Comparison of ENCODE assay signal across 25 cellular contexts in the genomic region with DNA sequence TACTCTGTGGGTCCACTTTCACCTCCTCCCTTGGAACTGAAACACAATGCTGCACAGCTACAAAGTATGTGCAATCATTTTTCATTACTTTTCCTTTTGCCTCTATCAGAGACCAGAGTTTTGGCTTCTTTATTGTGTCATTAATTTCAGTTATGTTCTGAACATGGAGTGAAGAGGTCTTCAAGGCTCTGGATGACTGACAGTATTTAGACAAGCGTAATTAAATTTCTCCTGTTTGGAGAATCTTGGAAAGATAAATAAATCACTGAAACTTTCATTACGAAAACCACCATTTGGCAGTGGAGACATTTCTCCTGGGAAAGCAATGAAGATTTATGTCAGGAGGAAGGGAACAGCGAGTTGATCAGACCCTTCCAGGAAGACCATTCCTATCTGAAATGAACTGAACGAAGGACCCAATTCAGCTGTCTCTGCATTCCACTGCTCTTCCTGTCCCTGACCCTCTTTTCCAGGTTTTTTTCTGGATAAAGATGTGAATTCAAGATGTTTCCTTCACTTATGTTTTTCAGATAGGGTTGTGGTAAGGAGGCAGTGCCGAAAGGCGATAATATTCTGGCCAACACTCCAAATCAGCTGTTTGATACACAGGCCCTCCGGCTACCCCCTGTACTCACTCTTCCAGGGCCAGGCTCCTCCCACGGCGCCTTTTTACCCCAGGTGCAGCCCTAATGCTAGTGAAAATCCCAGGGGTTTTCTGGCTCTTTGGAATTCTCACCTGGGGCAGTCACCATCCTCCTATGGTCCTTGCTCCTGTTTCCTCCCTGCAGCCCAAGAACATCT.
"Had no signal": no experiment of that assay in that cellular context is flagged by ENCODE, and none has a peak within 500 bp of the region (broad histone marks: within the 10 kb centered on the region; RNA-seq: fewer than 3 reads in every experiment).

No MANE protein-coding gene starts in this region.

- H3K4me1 ChIP-seq: ascending aorta had no signal

- H3K36me3 ChIP-seq: ascending aorta, neural progenitor cell, thyroid gland had no signal

- H3K4me3 ChIP-seq: ascending aorta, lung, neural progenitor cell, thyroid gland had no signal

- H3K27me3 ChIP-seq: ascending aorta, neural progenitor cell, thyroid gland had no signal

- FAIRE-seq: colon had no signal

- ATAC-seq: activated CD4-positive, alpha-beta T cell treated with anti-CD3 and anti-CD28 coated beads for 36 hours; activated naive CD4-positive, alpha-beta T cell treated with anti-CD3 and anti-CD28 coated beads, Interleukin-2, amount 50 U/mL, for 72 hours; activated T-helper 17 cell treated with anti-CD3 and anti-CD28 coated beads, Interleukin-2, amount 50 U/mL, for 72 hours; esophagus mucosa; naive thymus-derived CD4-positive, alpha-beta T cell had no signal

- DNase-seq: activated B cell treated with CpG ODN at 0.5 μM for 24 hours; activated CD4-positive, alpha-beta T cell treated with anti-CD3 and anti-CD28 coated beads for 36 hours; activated CD4-positive, alpha-beta T cell treated with anti-CD3 and anti-CD28 coated beads, Interleukin-2, amount 50 U/mL, for 4 hours; activated CD8-positive, alpha-beta memory T cell treated with anti-CD3 and anti-CD28 coated beads for 24 hours; activated CD8-positive, alpha-beta memory T cell treated with anti-CD3 and anti-CD28 coated beads, Interleukin-2, amount 50 U/mL, for 4 hours; activated T-cell treated with anti-CD3 and anti-CD28 coated beads, Interleukin-2, amount 50 U/mL, for 24 hours; effector memory CD4-positive, alpha-beta T cell; foreskin melanocyte; head of caudate nucleus; islet precursor cell; left cardiac atrium; naive thymus-derived CD4-positive, alpha-beta T cell; retina; stimulated activated CD4-positive, alpha-beta T cell treated with anti-CD3 and anti-CD28 coated beads, Interleukin-1b, Interleukin-23, amount 100 ng/mL, for 48 hours; substantia nigra; T-helper 1 cell; T1000; thyroid gland had no signal

- H3K9me3 ChIP-seq: thyroid gland had no signal

- H3K27ac ChIP-seq: ascending aorta, neural progenitor cell, thyroid gland had no signal
